9 cellular contexts compared by ENCODE assay signal in genomic region chr22:50260801-50261614, GRCh38. TPM values are rescaled to one million over a fixed set of nuclear protein-coding genes. Genes with fewer than 3 reads are reported as not detected.
A peak's percentile ranks its signal among the peaks of the same experiment; 100 is the strongest.
DNase-seq lines count a peak whose midpoint lies in the region; ATAC-seq and TF ChIP-seq lines count a peak whose summit lies in the region.
"Had no signal": no experiment of that assay in that cellular context is flagged by ENCODE, and none has a peak within 500 bp of the region (broad histone marks: within the 10 kb centered on the region; RNA-seq: fewer than 3 reads in every experiment).

No MANE protein-coding gene starts in this region.

- CTCF ChIA-PET in AG04449 (lab: Yijun Ruan, JAX): interaction anchor here (0.7 to 3.8 kb wide), 7 partner anchors 8 to 80 kb away, joined by 3 to 22 read pairs (median 5); partner anchors contain the start of genes DENND6B and HDAC10

- intact Hi-C loops in ascending aorta (cut with DNase I): no loop called here

- H3K4me1 ChIP-seq in ascending aorta (peaks cover 0 to 8% of the 10 kb centered on the region in 2 donors), iPS DF 6.9 (ENCODE audit: control insufficient read depth, insufficient read depth, low read length) (peaks cover 11% of the 10 kb centered on the region), skeletal muscle satellite cell (ENCODE audit: control insufficient read depth, insufficient read depth, low read length) (peaks cover 34% of the 10 kb centered on the region)

- DNase-seq in AG04449 (ENCODE audit: low read depth, low spot score) (no peak), GM13977 (ENCODE audit: low spot score) (peak; percentile 86), NCI-H226 (peak; percentile 14), ascending aorta (ENCODE audit: low spot score in 2 of 2) (no peak), iPS DF 6.9 (ENCODE audit: low read depth, low spot score) (no peak), NCI-H2029 treated with DMSO at 0.1 percent for 48 hours (lab: John Stamatoyannopoulos, UW) (no peak)

- in situ Hi-C loops in GM13977 (cut with MboI; ENCODE audit: low pct_unique_long_range_greater_than_20kb, low sequenced_read_pairs, unreplicated experiment): no loop called here

- no peaks in the 10 kb centered on the region for H3K36me3 ChIP-seq in ascending aorta
- peaks cover 4% of the 10 kb centered on the region; the same call in 1 of the 2 replicates for H3K36me3 ChIP-seq in iPS DF 6.9 (ENCODE audit: control insufficient read depth, insufficient read depth, low read length)
- peaks cover 7% of the 10 kb centered on the region for H3K36me3 ChIP-seq in skeletal muscle satellite cell (ENCODE audit: insufficient read depth, low read length)
- H3K36me3 ChIP-seq: neutrophil had no signal

- peak overlapping the region; percentile 84 for H3K9ac ChIP-seq in skeletal muscle satellite cell (ENCODE audit: low read depth, low read length)

- peak overlapping the region; percentile 70 for H3K4me3 ChIP-seq in AG04449 (ENCODE audit: low read depth, low read length)
- H3K4me3 ChIP-seq in ascending aorta: peak overlapping the region; percentile 53 to 67
- H3K4me3 ChIP-seq in iPS DF 6.9 (ENCODE audit: low read length): peak overlapping the region; percentile 71; the same call in 1 of the 2 replicates
- H3K4me3 ChIP-seq in skeletal muscle satellite cell (ENCODE audit: low read length): peak overlapping the region; percentile 78

- ATAC-seq in GM18519 (IDR thresholded peaks at IDR 0.05; ENCODE audit: low FRiP score, unreplicated experiment): no peak

- H3K27me3 ChIP-seq in ascending aorta (no peaks in the 10 kb centered on the region), iPS DF 6.9 (ENCODE audit: control insufficient read depth, insufficient read depth, low read length) (peaks cover 4% of the 10 kb centered on the region), skeletal muscle satellite cell (ENCODE audit: control insufficient read depth, insufficient read depth, low read length) (no peaks in the 10 kb centered on the region)

- no CpG with 5 or more reads among the region's 92 CpGs for WGBS in iPS DF 6.9 (ENCODE audit: insufficient coverage, insufficient read length)

- H3K27ac ChIP-seq in ascending aorta: peak overlapping the region in 1 of 2 donors; percentile 9
- H3K27ac ChIP-seq in iPS DF 6.9 (ENCODE audit: low read length): no peak overlapping the region
- H3K27ac ChIP-seq: neutrophil had no signal

- TF ChIP-seq CTCF in AG04449 (IDR thresholded peaks at IDR 0.05; ENCODE audit: insufficient read depth, low read length, missing control alignments): no peak
- no peak for TF ChIP-seq CTCF in GM13977 (IDR thresholded peaks at IDR 0.05; ENCODE audit: extremely low read depth, insufficient read depth, missing control alignments)
- TF ChIP-seq CTCF in ascending aorta (IDR thresholded peaks at IDR 0.05): no peak

- H3K4me2 ChIP-seq in skeletal muscle satellite cell (ENCODE audit: low read length): peak overlapping the region; percentile 94

- no peaks in the 10 kb centered on the region for H3K9me3 ChIP-seq in ascending aorta
- H3K9me3 ChIP-seq in iPS DF 6.9 (ENCODE audit: control insufficient read depth, insufficient read depth, low read length): no peaks in the 10 kb centered on the region
- no peaks in the 10 kb centered on the region for H3K9me3 ChIP-seq in skeletal muscle satellite cell (replicated peaks; ENCODE audit: low read length)
- H3K9me3 ChIP-seq: neutrophil had no signal

- POLR2A ChIA-PET in AG04449 (lab: Yijun Ruan, JAX): interaction anchor here (1.0 to 2.8 kb wide), 5 partner anchors 8 to 81 kb away, joined by 4 to 16 read pairs (median 7); partner anchors contain the start of gene HDAC10

RNA-seq across cellular contexts. Expression of gene MAPK12, which starts 0.5 kb away (rescaled TPM):
- total RNA-seq in ascending aorta: 29.4 TPM
- total RNA-seq in skeletal muscle satellite cell (2012; rRNA removed): 36.5 and 52.4 TPM in 2 replicates

RNA-seq across cellular contexts. Expression of gene MAPK11, which starts 9.2 kb away (rescaled TPM):
- 117 TPM for total RNA-seq in ascending aorta
- 3.1 and 3.8 TPM in 2 replicates for total RNA-seq in skeletal muscle satellite cell (2012; rRNA removed)

RNA-seq across cellular contexts. Expression of gene HDAC10, which starts 9.9 kb away (rescaled TPM):
- total RNA-seq in ascending aorta: 73.2 TPM
- 15.3 and 19.8 TPM in 2 replicates for total RNA-seq in skeletal muscle satellite cell (2012; rRNA removed)

RNA-seq across cellular contexts. Expression of gene TUBGCP6, which starts 16.2 kb away (rescaled TPM):
- total RNA-seq in ascending aorta: 58.1 TPM
- total RNA-seq in skeletal muscle satellite cell (2012; rRNA removed): 21.0 and 21.3 TPM in 2 replicates

RNA-seq across cellular contexts. Expression of gene PLXNB2, which starts 46.4 kb away (rescaled TPM):
- total RNA-seq in ascending aorta: 287 TPM
- total RNA-seq in skeletal muscle satellite cell (2012; rRNA removed): 70.6 and 76.0 TPM in 2 replicates

Comparison
In these comparisons a context has a peak if more than half of its experiments do, and no peak if none do; other contexts are left out.
1. DNase-seq: peak in GM13977 (single experiment) and NCI-H226 (single experiment); none in AG04449 (single experiment), ascending aorta (0 of 2), iPS DF 6.9 (single experiment) and NCI-H2029 treated with DMSO at 0.1 percent for 48 hours (single experiment).
2. Peak in every context shown above with its lines, with median percentiles within 50 percentile points of each other: H3K4me3 ChIP-seq.